Comparison of ENCODE assay signal across 16 cellular contexts in the genomic region with DNA sequence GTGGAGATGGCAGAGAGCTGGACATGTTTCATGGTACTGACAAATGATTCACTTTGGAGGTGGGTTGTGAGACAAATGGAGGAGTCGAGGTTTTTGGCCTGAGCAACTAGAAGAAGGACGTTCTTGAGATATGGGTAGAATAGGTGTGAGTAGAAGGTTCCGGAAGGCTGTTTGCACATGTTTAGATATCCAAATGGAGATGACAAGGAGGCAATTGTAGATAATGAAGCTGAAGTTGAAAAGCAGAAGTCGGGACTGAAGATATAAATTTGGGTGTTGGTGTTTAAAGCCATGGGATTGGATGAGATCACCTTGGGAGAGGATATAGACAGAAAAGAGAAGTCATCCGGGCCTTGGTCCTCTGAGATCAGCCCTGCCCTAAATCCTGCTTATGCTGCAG.
"Had no signal": no experiment of that assay in that cellular context is flagged by ENCODE, and none has a peak within 500 bp of the region (broad histone marks: within the 10 kb centered on the region; RNA-seq: fewer than 3 reads in every experiment).

No MANE protein-coding gene starts in this region.

- H3K27ac ChIP-seq: dorsolateral prefrontal cortex, lower lobe of right lung, neutrophil, right atrium auricular region, stomach, thyroid gland had no signal

- H3K9me3 ChIP-seq: lower lobe of right lung, neutrophil, right atrium auricular region, stomach, thyroid gland had no signal

- H3K4me3 ChIP-seq: dorsolateral prefrontal cortex, lower lobe of right lung, right atrium auricular region, stomach, thyroid gland had no signal

- ATAC-seq: activated T-cell treated with anti-CD3 and anti-CD28 coated beads, Interleukin-2, amount 50 U/mL, for 4 hours; left cardiac atrium; lower lobe of right lung; naive thymus-derived CD4-positive, alpha-beta T cell had no signal

- H3K36me3 ChIP-seq: lower lobe of right lung, neutrophil, right atrium auricular region, stomach, thyroid gland had no signal

- H3K27me3 ChIP-seq: neutrophil, right atrium auricular region, stomach, thyroid gland had no signal

- DNase-seq: activated CD4-positive, alpha-beta T cell treated with anti-CD3 and anti-CD28 coated beads for 1 hour; activated CD4-positive, alpha-beta T cell treated with anti-CD3 and anti-CD28 coated beads, Interleukin-2, amount 50 U/mL, for 48 hours; activated gamma-delta T cell treated with Interleukin-2 at 50 U/mL for 16 hours; activated naive CD8-positive, alpha-beta T cell treated with anti-CD3 and anti-CD28 coated beads for 36 hours; activated T-cell treated with anti-CD3 and anti-CD28 coated beads, Interleukin-2, amount 50 U/mL, for 4 hours; aorta; dorsolateral prefrontal cortex; immature natural killer cell; left cardiac atrium; lower lobe of right lung; naive thymus-derived CD4-positive, alpha-beta T cell; small intestine; stomach; thyroid gland had no signal

- H3K4me1 ChIP-seq: thyroid gland had no signal
